Comparison of ENCODE assay signal across 13 cellular contexts in genomic region chr6:39927159-39927558, GRCh38. TPM values are rescaled to one million over a fixed set of nuclear protein-coding genes. Genes with fewer than 3 reads are reported as not detected.
DNase-seq lines count a peak whose midpoint lies in the region; ATAC-seq, FAIRE-seq and TF ChIP-seq lines count a peak whose summit lies in the region.
"Had no signal": no experiment of that assay in that cellular context is flagged by ENCODE, and none has a peak within 500 bp of the region (broad histone marks: within the 10 kb centered on the region; RNA-seq: fewer than 3 reads in every experiment).

No MANE protein-coding gene starts in this region.

- TF ChIP-seq POLR2A in H54 (IDR thresholded peaks at IDR 0.05; ENCODE audit: low read depth, low read length), result no peak

- DNase-seq in H54 (ENCODE audit: insufficient read length, low spot score), result peak; percentile 70
- peak; percentile 17 for DNase-seq in RPMI7951 (ENCODE audit: low read depth)
- DNase-seq in substantia nigra (lab: John Stamatoyannopoulos, UW), result peak in 1 of 49 donors; percentile 23
- no peak for DNase-seq in stimulated activated CD8-positive, alpha-beta memory T cell treated with anti-CD3 and anti-CD28 coated beads, Interleukin-4, amount 100 ng/mL, for 48 hours
- DNase-seq: activated CD4-positive, alpha-beta T cell treated with anti-CD3 and anti-CD28 coated beads for 4 hours; CD4-positive, alpha-beta T cell; midbrain; NCI-H2029 treated with DMSO at 0.1 percent for 48 hours; pancreas had no signal

- peak; percentile 43 for ATAC-seq in esophagus mucosa
- ATAC-seq in HG02763 (IDR thresholded peaks at IDR 0.05; ENCODE audit: unreplicated experiment), result no peak
- ATAC-seq in GM18498 (IDR thresholded peaks at IDR 0.05; ENCODE audit: unreplicated experiment), result no peak
- ATAC-seq: activated T-helper 17 cell treated with anti-CD3 and anti-CD28 coated beads, Interleukin-2, amount 50 U/mL, for 72 hours; pancreas had no signal

- no peak for FAIRE-seq in H54 (lab: Jason Lieb, UNC)
- FAIRE-seq: pancreas had no signal

- peak overlapping the region; percentile 66 for H3K27ac ChIP-seq in substantia nigra (ENCODE audit: low read depth, low read length, poor library complexity, severe bottlenecking)
- H3K27ac ChIP-seq: pancreas had no signal

RNA-seq across cellular contexts. Expression of gene MOCS1, which starts 7.1 kb away (rescaled TPM):
- total RNA-seq in RPMI7951 (2014; rRNA removed; shearing (Covaris generic)), result 8.7 and 10.6 TPM in 2 replicates
- 4.3 TPM for total RNA-seq in esophagus mucosa
